In genomic region chr2:178386951-178387602, GRCh38 we compare ENCODE assay signal across 25 cellular contexts.
DNase-seq lines count a peak whose midpoint lies in the region; ATAC-seq, FAIRE-seq and TF ChIP-seq lines count a peak whose summit lies in the region.
"Had no signal": no experiment of that assay in that cellular context is flagged by ENCODE, and none has a peak within 500 bp of the region (broad histone marks: within the 10 kb centered on the region; RNA-seq: fewer than 3 reads in every experiment).

No MANE protein-coding gene starts in this region.

- FAIRE-seq in H54 (lab: Jason Lieb, UNC), result peak; percentile 53
- FAIRE-seq: endometrium, islet of Langerhans had no signal

- no peaks in the 10 kb centered on the region for H3K27me3 ChIP-seq in ACC112 (ENCODE audit: insufficient read depth, low read length)
- H3K27me3 ChIP-seq: colonic mucosa, testis had no signal

- no peak overlapping the region for H3K27ac ChIP-seq in ACC112 (ENCODE audit: low read depth, low read length)
- H3K27ac ChIP-seq: colonic mucosa, prostate gland, testis had no signal

- peak overlapping the region; percentile 65 for H2AFZ ChIP-seq in ACC112 (ENCODE audit: low read length, unreplicated experiment)

- no peaks in the 10 kb centered on the region for H3K79me2 ChIP-seq in ACC112 (ENCODE audit: control insufficient read depth, insufficient read depth, low read length, unreplicated experiment)

- H3K4me3 ChIP-seq in ACC112 (ENCODE audit: low read depth, low read length) (no peak overlapping the region), fibroblast of the aortic adventitia (ENCODE audit: low read depth, low read length) (no peak overlapping the region)
- H3K4me3 ChIP-seq: colonic mucosa, mucosa of descending colon, prostate gland, testis had no signal

- no peak for TF ChIP-seq POLR2A in H54 (IDR thresholded peaks at IDR 0.05; ENCODE audit: low read depth, low read length)

- H3K4me1 ChIP-seq in ACC112 (ENCODE audit: control insufficient read depth, insufficient read depth, low read length, unreplicated experiment), result peaks cover 4% of the 10 kb centered on the region
- H3K4me1 ChIP-seq: colonic mucosa, prostate gland, testis had no signal

- DNase-seq in H54 (ENCODE audit: insufficient read length, low spot score), result no peak
- peak; percentile 21 for DNase-seq in astrocyte of the hippocampus (ENCODE audit: low read depth, low spot score)
- DNase-seq in fibroblast of the aortic adventitia (ENCODE audit: low read depth), result peak; percentile 24
- no peak for DNase-seq in HuH-7.5 (ENCODE audit: low spot score)
- DNase-seq in ecto neural progenitor cell (ENCODE audit: low spot score), result no peak
- no peak for DNase-seq in NCI-H526 (lab: John Stamatoyannopoulos, UW)
- DNase-seq: activated B cell treated with CpG ODN at 0.5 μM for 24 hours; colonic mucosa; DMS 273 treated with DMSO at 0.1 percent for 48 hours; GDM1; H9; hippocampal formation; KG1; mucosa of descending colon; NCI-H187 treated with DMSO at 0.1 percent for 48 hours; NCI-H2227 treated with DMSO at 0.1 percent for 48 hours; NCI-H748 treated with DMSO at 0.1 percent for 48 hours; stimulated activated CD4-positive, alpha-beta T cell treated with anti-CD3 and anti-CD28 coated beads, Interleukin-1b, Interleukin-23, amount 100 ng/mL, for 48 hours; T1000; testis had no signal

- TF ChIP-seq CTCF in fibroblast of the aortic adventitia (IDR thresholded peaks at IDR 0.05; ENCODE audit: insufficient read depth, low read length), result no peak

- no peak for ATAC-seq in GM18870 (IDR thresholded peaks at IDR 0.05; ENCODE audit: unreplicated experiment)
- ATAC-seq: mucosa of descending colon had no signal

- peaks cover 3% of the 10 kb centered on the region; the same call in 1 of the 2 replicates for H3K36me3 ChIP-seq in ACC112 (ENCODE audit: insufficient read depth, low read length)
- H3K36me3 ChIP-seq: colonic mucosa, prostate gland had no signal

Comparison
In these comparisons a context has a peak if more than half of its experiments do, and no peak if none do; other contexts are left out.
1. DNase-seq: peak in astrocyte of the hippocampus (single experiment) and fibroblast of the aortic adventitia (single experiment); none in H54 (single experiment), HuH-7.5 (single experiment), ecto neural progenitor cell (single experiment) and NCI-H526 (0 of 2).